Comparison of ENCODE assay signal across 9 cellular contexts in genomic region chr19:18433735-18434398, GRCh38. TPM values are rescaled to one million over a fixed set of nuclear protein-coding genes. Genes with fewer than 3 reads are reported as not detected.
A peak's percentile ranks its signal among the peaks of the same experiment; 100 is the strongest.
DNase-seq lines count a peak whose midpoint lies in the region; ATAC-seq and TF ChIP-seq lines count a peak whose summit lies in the region.
"Had no signal": no experiment of that assay in that cellular context is flagged by ENCODE, and none has a peak within 500 bp of the region (broad histone marks: within the 10 kb centered on the region; RNA-seq: fewer than 3 reads in every experiment).

No MANE protein-coding gene starts in this region.

- no peak overlapping the region for H4K91ac ChIP-seq in IMR-90 (ENCODE audit: insufficient read depth, low read depth, low read length)

- BruUV-seq in IMR-90 (replicated peaks; lab: Mats Ljungman, UMichigan), result TSS peak; percentile 44

- 31% methylated on average over 13 of the region's 60 CpGs; no CpG with 5 or more reads in 1 of the 2 experiments for WGBS in IMR-90 (ENCODE audit: extremely low coverage in 2 of 2, insufficient read length in 1 of 2), 2 experiments

- H3K9ac ChIP-seq in IMR-90 (ENCODE audit: low read depth, low read length), result no peak overlapping the region

- no peaks in the 10 kb centered on the region for H3K27me3 ChIP-seq in IMR-90 (ENCODE audit: control insufficient read depth, insufficient read depth, low read length)

- peaks cover 7 to 31% of the 10 kb centered on the region in 2 experiments; a peak in 2 of 4 replicates for H3K79me1 ChIP-seq in IMR-90 (ENCODE audit: low read depth in 1 of 2, low read length in 2 of 2)

- in situ Hi-C loops in IMR-90 (cut with MboI; ENCODE audit: low sequenced_read_pairs), result no loop called here

- H3K4me3 ChIP-seq in AG09309 (ENCODE audit: control insufficient read depth, low read depth, low read length) (peak overlapping the region; percentile 37), IMR-90 (ENCODE audit: insufficient read depth, low read depth, low read length) (no peak overlapping the region)

- H2AK9ac ChIP-seq in IMR-90 (replicated peaks; ENCODE audit: low read depth, low read length, poor library complexity), result no peak overlapping the region

- no peak for DNase-seq in AG09309 (ENCODE audit: low read depth)
- DNase-seq in IMR-90, result no peak
- DNase-seq in chondrocyte (ENCODE audit: low spot score), result no peak
- DNase-seq in naive B cell, result no peak
- no peak for DNase-seq in activated T-helper 2 cell treated with anti-CD3 and anti-CD28 coated beads, Interferon-gamma antibody, Interleukin-2, Interleukin-4, amounts not matched to agents 10 μg/mL and 5 μg/mL and 100 μg/mL, durations not matched to agents 14 hours and 24 hours and 36 hours (ENCODE audit: low spot score)
- DNase-seq in NCI-H146 treated with DMSO at 0.1 percent for 48 hours (lab: John Stamatoyannopoulos, UW; ENCODE audit: unreplicated experiment), result no peak
- no peak for DNase-seq in NK-92 (lab: John Stamatoyannopoulos, UW; ENCODE audit: unreplicated experiment)

- H2BK5ac ChIP-seq in IMR-90 (ENCODE audit: low read depth, low read length, poor library complexity, severe bottlenecking), result no peak overlapping the region

- H3K4ac ChIP-seq in IMR-90 (ENCODE audit: low read depth, low read length), result no peak overlapping the region

- H3K4me1 ChIP-seq in IMR-90 (ENCODE audit: control insufficient read depth, insufficient read depth, low read length), result peaks cover 20% of the 10 kb centered on the region

- dilution Hi-C loops in IMR-90 (cut with HindIII; ENCODE audit: low sequenced_read_pairs, unreplicated experiment), result no loop called here

- TF ChIP-seq RAD21 in IMR-90 (IDR thresholded peaks at IDR 0.05; ENCODE audit: low read length), result no peak

- H4K8ac ChIP-seq in IMR-90 (ENCODE audit: low read depth in 2 of 2, low read length in 2 of 2), result no peak overlapping the region

- ATAC-seq in IMR-90 (ENCODE audit: low read depth) (no peak), naive B cell (ENCODE audit: low read depth in 2 of 2) (no peak), HG02970 (IDR thresholded peaks at IDR 0.05; ENCODE audit: low FRiP score, unreplicated experiment) (no peak)

- peak overlapping the region; percentile 55 for H3K4me3 Mint-ChIP-seq in chondrocyte (ENCODE audit: unreplicated experiment)
- H3K4me3 Mint-ChIP-seq in naive B cell, result peak overlapping the region; percentile 75 to 89 (median 85)
- no peak overlapping the region for H3K4me3 Mint-ChIP-seq in activated T-helper 2 cell treated with anti-CD3 and anti-CD28 coated beads, Interferon-gamma antibody, Interleukin-2, Interleukin-4, amounts not matched to agents 10 μg/mL and 5 μg/mL and 100 μg/mL, durations not matched to agents 14 hours and 24 hours and 36 hours (ENCODE audit: low read depth)

- H3K36me3 Mint-ChIP-seq in chondrocyte (ENCODE audit: low read depth), result no peaks in the 10 kb centered on the region
- H3K36me3 Mint-ChIP-seq in naive B cell, result no peaks in the 10 kb centered on the region
- peaks cover 23% of the 10 kb centered on the region for H3K36me3 Mint-ChIP-seq in activated T-helper 2 cell treated with anti-CD3 and anti-CD28 coated beads, Interferon-gamma antibody, Interleukin-2, Interleukin-4, amounts not matched to agents 10 μg/mL and 5 μg/mL and 100 μg/mL, durations not matched to agents 14 hours and 24 hours and 36 hours (ENCODE audit: low read depth)

- no peak overlapping the region for H2BK15ac ChIP-seq in IMR-90 (ENCODE audit: low read depth, low read length)

- H3K56ac ChIP-seq in IMR-90 (ENCODE audit: extremely low read depth, insufficient read depth, low read length), result no peak overlapping the region

- no peak overlapping the region for H2BK20ac ChIP-seq in IMR-90 (ENCODE audit: low read depth, low read length)

- no peak overlapping the region for H3K23ac ChIP-seq in IMR-90 (ENCODE audit: low read depth, low read length)

- POLR2A ChIA-PET in IMR-90 (lab: Charles Lee; ENCODE audit: unreplicated experiment), result no interaction called here

- H3K9me1 ChIP-seq in IMR-90 (ENCODE audit: insufficient read depth, low read length), result peaks cover 3% of the 10 kb centered on the region; the same call in 1 of the 2 replicates

- intact Hi-C loops in IMR-90 (cut with micrococcal nuclease), result no loop called here
- intact Hi-C loops in activated T-helper 2 cell treated with anti-CD3 and anti-CD28 coated beads, Interferon-gamma antibody, Interleukin-2, Interleukin-4, amounts not matched to agents 10 μg/mL and 5 μg/mL and 100 μg/mL, durations not matched to agents 14 hours and 24 hours and 36 hours (cut with micrococcal nuclease), result no loop called here

- H3K14ac ChIP-seq in IMR-90 (replicated peaks; ENCODE audit: low read depth, low read length), result no peak overlapping the region

- peak overlapping the region; percentile 39; the same call in 1 of the 2 replicates for H2AK5ac ChIP-seq in IMR-90 (ENCODE audit: low read depth, low read length)

- no peak overlapping the region for H3K27ac ChIP-seq in IMR-90 (ENCODE audit: insufficient read depth, low read length)

- no peak for TF ChIP-seq POLR2A in IMR-90 (IDR thresholded peaks at IDR 0.05; ENCODE audit: low read depth, low read length)

- no peak overlapping the region for H3K4me2 ChIP-seq in IMR-90 (ENCODE audit: low read depth, low read length)

- H3K4me1 Mint-ChIP-seq in chondrocyte (ENCODE audit: low read depth), result peaks cover 23% of the 10 kb centered on the region
- H3K4me1 Mint-ChIP-seq in naive B cell, result peaks cover 11 to 39% (median 26%) of the 10 kb centered on the region in 3 donors
- H3K4me1 Mint-ChIP-seq in activated T-helper 2 cell treated with anti-CD3 and anti-CD28 coated beads, Interferon-gamma antibody, Interleukin-2, Interleukin-4, amounts not matched to agents 10 μg/mL and 5 μg/mL and 100 μg/mL, durations not matched to agents 14 hours and 24 hours and 36 hours (ENCODE audit: low read depth), result peaks cover 14% of the 10 kb centered on the region

- H4K20me1 ChIP-seq in IMR-90 (ENCODE audit: insufficient read depth, low read length), result peaks cover 28% of the 10 kb centered on the region

- peak overlapping the region; percentile 51 for H2AFZ ChIP-seq in IMR-90 (replicated peaks; ENCODE audit: low read length, poor library complexity)

- no peaks in the 10 kb centered on the region for H3K9me3 ChIP-seq in IMR-90 (ENCODE audit: control insufficient read depth, insufficient read depth, low read length)

- no peak overlapping the region for H3K18ac ChIP-seq in IMR-90 (ENCODE audit: low read depth, low read length)

- peaks cover 13% of the 10 kb centered on the region; the same call in 1 of the 2 replicates for H3K36me3 ChIP-seq in IMR-90 (ENCODE audit: control insufficient read depth, insufficient read depth, low read length)

- H3K27me3 Mint-ChIP-seq in chondrocyte (ENCODE audit: low read depth) (no peaks in the 10 kb centered on the region), naive B cell (no peaks in the 10 kb centered on the region)
- H3K27me3 Mint-ChIP-seq in activated T-helper 2 cell treated with anti-CD3 and anti-CD28 coated beads, Interferon-gamma antibody, Interleukin-2, Interleukin-4, amounts not matched to agents 10 μg/mL and 5 μg/mL and 100 μg/mL, durations not matched to agents 14 hours and 24 hours and 36 hours (ENCODE audit: low read depth), result no peaks in the 10 kb centered on the region

- no peak overlapping the region for H2BK120ac ChIP-seq in IMR-90 (ENCODE audit: low read depth, low read length)

- CTCF ChIA-PET in IMR-90 (lab: Yijun Ruan, JAX), result no interaction called here

- H3K9me3 Mint-ChIP-seq in chondrocyte (ENCODE audit: low read depth), result no peaks in the 10 kb centered on the region
- no peaks in the 10 kb centered on the region for H3K9me3 Mint-ChIP-seq in naive B cell
- no peaks in the 10 kb centered on the region for H3K9me3 Mint-ChIP-seq in activated T-helper 2 cell treated with anti-CD3 and anti-CD28 coated beads, Interferon-gamma antibody, Interleukin-2, Interleukin-4, amounts not matched to agents 10 μg/mL and 5 μg/mL and 100 μg/mL, durations not matched to agents 14 hours and 24 hours and 36 hours

- no peak overlapping the region for H4K5ac ChIP-seq in IMR-90 (ENCODE audit: low read depth, low read length)

- TF ChIP-seq CTCF in AG09309 (IDR thresholded peaks at IDR 0.05; ENCODE audit: control insufficient read depth, insufficient read depth, low read depth, low read length, missing control alignments) (no peak), IMR-90 (conservative IDR thresholded peaks at IDR 0.05; ENCODE audit: low read depth, low read length) (no peak), chondrocyte (IDR thresholded peaks at IDR 0.05) (no peak)

- H3K27ac Mint-ChIP-seq in chondrocyte (ENCODE audit: unreplicated experiment) (no peak overlapping the region), naive B cell (peak overlapping the region in 3 of 6 donors; percentile 38 to 82 (median 56))
- no peak overlapping the region for H3K27ac Mint-ChIP-seq in activated T-helper 2 cell treated with anti-CD3 and anti-CD28 coated beads, Interferon-gamma antibody, Interleukin-2, Interleukin-4, amounts not matched to agents 10 μg/mL and 5 μg/mL and 100 μg/mL, durations not matched to agents 14 hours and 24 hours and 36 hours

RNA-seq across cellular contexts. Expression of gene ISYNA1, which starts 4.1 kb away (rescaled TPM):
- total RNA-seq in IMR-90 (2012; rRNA removed) (3.4 and 3.9 TPM in 2 replicates), chondrocyte (56.5 to 213 TPM (median 208 TPM) in 3 replicates)
- polyA plus RNA-seq in IMR-90 (2012; rRNA removed) (24.7 and 29.4 TPM in 2 replicates), naive B cell (ENCODE audit: low read depth in 6 of 6) (10 to 100 TPM in 2 of 6 donors, 1 to 10 TPM in 4; 6.3 to 12.2 (median 8.6) TPM)
- 12.2 and 29.5 TPM in 2 replicates for polyA plus RNA-seq in IMR-90 (2012; cell fraction: cytosol; rRNA removed)
- polyA plus RNA-seq in IMR-90 (2012; cell fraction: nucleus; rRNA removed; ENCODE audit: low replicate concordance), result 118 and 248 TPM in 2 replicates
- 15.1 and 20.3 TPM in 2 replicates for total RNA-seq in activated T-helper 2 cell treated with anti-CD3 and anti-CD28 coated beads, Interferon-gamma antibody, Interleukin-2, Interleukin-4, amounts not matched to agents 10 μg/mL and 5 μg/mL and 100 μg/mL, durations not matched to agents 14 hours and 24 hours and 36 hours

RNA-seq across cellular contexts. Expression of gene SSBP4, which starts 14.7 kb away (rescaled TPM):
- total RNA-seq in IMR-90 (2012; rRNA removed), result 13.3 and 14.9 TPM in 2 replicates
- polyA plus RNA-seq in IMR-90 (2012; rRNA removed), result 39.7 and 48.1 TPM in 2 replicates
- 36.0 and 75.3 TPM in 2 replicates for polyA plus RNA-seq in IMR-90 (2012; cell fraction: cytosol; rRNA removed)
- polyA plus RNA-seq in IMR-90 (2012; cell fraction: nucleus; rRNA removed; ENCODE audit: low replicate concordance), result 110 and 323 TPM in 2 replicates
- total RNA-seq in chondrocyte, result 54.8 to 72.3 TPM (median 56.3 TPM) in 3 replicates
- polyA plus RNA-seq in naive B cell (ENCODE audit: low read depth in 6 of 6), result 10 to 100 TPM; 54.7 to 78.0 (median 61.8) TPM
- 133 and 146 TPM in 2 replicates for total RNA-seq in activated T-helper 2 cell treated with anti-CD3 and anti-CD28 coated beads, Interferon-gamma antibody, Interleukin-2, Interleukin-4, amounts not matched to agents 10 μg/mL and 5 μg/mL and 100 μg/mL, durations not matched to agents 14 hours and 24 hours and 36 hours

RNA-seq across cellular contexts. Expression of gene LRRC25, which starts 36.4 kb away (rescaled TPM):
- total RNA-seq in IMR-90 (2012; rRNA removed), result not detected in 2 replicates
- polyA plus RNA-seq in IMR-90 (2012; rRNA removed), result 0.03 TPM in 1 of 2 replicates, not detected in the other
- 0.08 and 0.09 TPM in 2 replicates for polyA plus RNA-seq in IMR-90 (2012; cell fraction: cytosol; rRNA removed)
- polyA plus RNA-seq in IMR-90 (2012; cell fraction: nucleus; rRNA removed; ENCODE audit: low replicate concordance), result 0.08 TPM in 1 of 2 replicates, not detected in the other
- not detected in 3 replicates for total RNA-seq in chondrocyte
- 10 to 100 TPM in 4 of 6 donors, 1 to 10 TPM in 1, under 1 TPM in 1; 0.17 to 30.8 (median 17.9) TPM for polyA plus RNA-seq in naive B cell (ENCODE audit: low read depth in 6 of 6)
- total RNA-seq in activated T-helper 2 cell treated with anti-CD3 and anti-CD28 coated beads, Interferon-gamma antibody, Interleukin-2, Interleukin-4, amounts not matched to agents 10 μg/mL and 5 μg/mL and 100 μg/mL, durations not matched to agents 14 hours and 24 hours and 36 hours, result not detected in 2 replicates

RNA-seq across cellular contexts. Expression of gene GDF15, which starts 47.9 kb away (rescaled TPM):
- total RNA-seq in IMR-90 (2012; rRNA removed), result 5.6 and 10.3 TPM in 2 replicates
- 43.5 and 49.8 TPM in 2 replicates for polyA plus RNA-seq in IMR-90 (2012; rRNA removed)
- polyA plus RNA-seq in IMR-90 (2012; cell fraction: cytosol; rRNA removed), result 84.3 and 176 TPM in 2 replicates
- polyA plus RNA-seq in IMR-90 (2012; cell fraction: nucleus; rRNA removed; ENCODE audit: low replicate concordance), result 56.9 and 109 TPM in 2 replicates
- 6.2 to 149 TPM (median 149 TPM) in 3 replicates for total RNA-seq in chondrocyte
- polyA plus RNA-seq in naive B cell (ENCODE audit: low read depth in 6 of 6), result not detected
- total RNA-seq in activated T-helper 2 cell treated with anti-CD3 and anti-CD28 coated beads, Interferon-gamma antibody, Interleukin-2, Interleukin-4, amounts not matched to agents 10 μg/mL and 5 μg/mL and 100 μg/mL, durations not matched to agents 14 hours and 24 hours and 36 hours, result not detected in 2 replicates
- total RNA-seq: mononuclear cell had no signal
